Comparison of ENCODE assay signal across 15 cellular contexts in genomic region chr3:53083949-53084309, GRCh38. TPM values are rescaled to one million over a fixed set of nuclear protein-coding genes. Genes with fewer than 3 reads are reported as not detected.
DNase-seq lines count a peak whose midpoint lies in the region; ATAC-seq and TF ChIP-seq lines count a peak whose summit lies in the region.
"Had no signal": no experiment of that assay in that cellular context is flagged by ENCODE, and none has a peak within 500 bp of the region (broad histone marks: within the 10 kb centered on the region; RNA-seq: fewer than 3 reads in every experiment).

No MANE protein-coding gene starts in this region.

- no peak overlapping the region for H3K9ac ChIP-seq in HCT116 (ENCODE audit: low read length)
- H3K9ac ChIP-seq in SK-N-SH, result no peak overlapping the region

- intact Hi-C loops in HCT116 (cut with micrococcal nuclease) (no loop called here), Right ventricle myocardium superior (cut with DNase I) (no loop called here)

- TF ChIP-seq EP300 in SK-N-SH (IDR thresholded peaks at IDR 0.05; ENCODE audit: borderline replicate concordance in 1 of 2, low read depth in 1 of 2, low read length in 1 of 2), result no peak

- TF ChIP-seq RAD21 in HCT116 (IDR thresholded peaks at IDR 0.05; ENCODE audit: low read depth), result no peak
- no peak for TF ChIP-seq RAD21 in SK-N-SH (IDR thresholded peaks at IDR 0.05; ENCODE audit: low read length)

- no peak for TF ChIP-seq POLR2A in HCT116 (IDR thresholded peaks at IDR 0.05; ENCODE audit: borderline replicate concordance, extremely low read depth, insufficient read depth, insufficient read length)

- H3K4me2 ChIP-seq in HCT116 (ENCODE audit: low read length) (no peak overlapping the region), SK-N-SH (no peak overlapping the region), osteoblast (ENCODE audit: insufficient read depth, low read length) (peak overlapping the region; percentile 40)

- TF ChIP-seq CTCF in HCT116 (IDR thresholded peaks at IDR 0.05 in 2 of 3, conservative IDR thresholded peaks at IDR 0.05 in 1 of 3; ENCODE audit: borderline replicate concordance in 1 of 3, insufficient read depth in 1 of 3, low read depth in 2 of 3, low read length in 2 of 3) (no peak), SK-N-SH (IDR thresholded peaks at IDR 0.05) (no peak), osteoblast (IDR thresholded peaks at IDR 0.05; ENCODE audit: extremely low read depth, low read depth, low read length) (no peak)

- H3K79me2 ChIP-seq in HCT116 (ENCODE audit: insufficient read depth, low read length), result no peaks in the 10 kb centered on the region
- no peaks in the 10 kb centered on the region for H3K79me2 ChIP-seq in SK-N-SH (ENCODE audit: insufficient read depth)
- no peaks in the 10 kb centered on the region for H3K79me2 ChIP-seq in osteoblast (ENCODE audit: insufficient read depth, low read length)

- H3K27ac ChIP-seq in HCT116 (ENCODE audit: low read depth, low read length) (no peak overlapping the region), SK-N-SH (ENCODE audit: low read depth in 2 of 2, low read length in 1 of 2) (peak overlapping the region; percentile 51 to 73; a peak in 3 of 4 replicates), osteoblast (ENCODE audit: low read depth, low read length) (no peak overlapping the region)
- H3K27ac ChIP-seq: VCaP had no signal

- ATAC-seq in HCT116, result peak; percentile 10; the same call in 1 of the 2 replicates
- ATAC-seq in Right ventricle myocardium superior (ENCODE audit: poor library complexity), result peak; percentile 30
- no peak for ATAC-seq in HG03039 (IDR thresholded peaks at IDR 0.05; ENCODE audit: unreplicated experiment)
- no peak for ATAC-seq in GM19463 (IDR thresholded peaks at IDR 0.05; ENCODE audit: unreplicated experiment)
- ATAC-seq: stimulated activated naive CD8-positive, alpha-beta T cell treated with anti-CD3 and anti-CD28 coated beads, Interleukin-15, amount 100 ng/mL, for 72 hours had no signal

- POLR2A ChIA-PET in HCT116 (lab: Charles Lee) (no interaction called here), SK-N-SH (lab: Yijun Ruan, JAX) (interaction anchor here (1.0 to 1.2 kb wide), 2 partner anchors 9 to 38 kb away, joined by 3 to 4 read pairs; partner anchors contain the start of gene SFMBT1)

- H3K9me3 ChIP-seq in HCT116 (ENCODE audit: control insufficient read depth in 1 of 2, insufficient read depth in 1 of 2, low read depth in 1 of 2, low read length in 2 of 2) (no peaks in the 10 kb centered on the region), SK-N-SH (no peaks in the 10 kb centered on the region), osteoblast (ENCODE audit: low read depth, low read length) (no peaks in the 10 kb centered on the region)

- RAD21 ChIA-PET in HCT116 (lab: Charles Lee; ENCODE audit: low non-redundant PET in 1 of 2, low total read pairs in 2 of 2, uncharacterized antibody in 2 of 2, unreplicated experiment in 2 of 2), result no interaction called here

- H3K36me3 ChIP-seq in HCT116 (ENCODE audit: control insufficient read depth in 1 of 2, insufficient read depth in 2 of 2, low read length in 2 of 2) (no peaks in the 10 kb centered on the region), SK-N-SH (replicated peaks in 1 of 2; ENCODE audit: control insufficient read depth in 1 of 2, insufficient read depth in 2 of 2, low read length in 1 of 2) (no peaks in the 10 kb centered on the region), osteoblast (ENCODE audit: insufficient read depth, low read length) (no peaks in the 10 kb centered on the region)

- CTCF ChIA-PET in HCT116 (lab: Charles Lee) (no interaction called here), SK-N-SH (lab: Yijun Ruan, JAX) (interaction anchor here (0.7 to 1.8 kb wide), 9 partner anchors 9 to 233 kb away, joined by 3 to 9 read pairs (median 3); no protein-coding TSS in a partner anchor)

- H3K27me3 ChIP-seq in HCT116 (ENCODE audit: insufficient read depth, low read length) (no peaks in the 10 kb centered on the region), SK-N-SH (ENCODE audit: insufficient read depth) (no peaks in the 10 kb centered on the region), osteoblast (ENCODE audit: insufficient read depth, low read length) (no peaks in the 10 kb centered on the region)

- H3K4me3 ChIP-seq in HCT116 (replicated peaks in 1 of 2; ENCODE audit: low read depth in 1 of 2, low read length in 2 of 2) (no peak overlapping the region), SK-N-SH (ENCODE audit: low read depth in 2 of 2, low read length in 1 of 2) (no peak overlapping the region), osteoblast (ENCODE audit: insufficient read depth, low read length) (no peak overlapping the region)
- H3K4me3 ChIP-seq: lung, skin epidermis had no signal

- no peaks in the 10 kb centered on the region for H3F3A ChIP-seq in SK-N-SH (replicated peaks; ENCODE audit: insufficient read depth)

- no TSS peak for BruUV-seq in HCT116 (replicated peaks; lab: Mats Ljungman, UMichigan)

- H3K4me1 ChIP-seq in HCT116 (ENCODE audit: control insufficient read depth in 1 of 2, insufficient read depth in 2 of 2, low read length in 2 of 2) (peaks cover 0 to 13% of the 10 kb centered on the region in 2 experiments; a peak in 2 of 4 replicates), SK-N-SH (ENCODE audit: control insufficient read depth in 1 of 2, insufficient read depth in 2 of 2, low read depth in 1 of 2, low read length in 1 of 2) (peaks cover 0 to 18% of the 10 kb centered on the region in 2 experiments; a peak in 1 of 4 replicates), osteoblast (ENCODE audit: insufficient read depth, low read length) (peaks cover 11% of the 10 kb centered on the region)

- no peaks in the 10 kb centered on the region for H3K9me2 ChIP-seq in HCT116 (ENCODE audit: insufficient read depth)
- no peaks in the 10 kb centered on the region for H3K9me2 ChIP-seq in SK-N-SH

- no peak overlapping the region for H2AFZ ChIP-seq in HCT116 (ENCODE audit: low read depth, low read length, poor library complexity, severe bottlenecking)
- H2AFZ ChIP-seq in SK-N-SH (ENCODE audit: low read depth), result no peak overlapping the region
- H2AFZ ChIP-seq in osteoblast (ENCODE audit: low read length), result no peak overlapping the region

- H4K20me1 ChIP-seq in HCT116 (ENCODE audit: insufficient read depth) (no peaks in the 10 kb centered on the region), SK-N-SH (ENCODE audit: insufficient read depth) (no peaks in the 10 kb centered on the region), osteoblast (ENCODE audit: insufficient read depth, low read length) (no peaks in the 10 kb centered on the region)

- 66% methylated on average over 3 of the region's 3 CpGs for WGBS in SK-N-SH (ENCODE audit: low lambda C conversion rate)

- no peak for DNase-seq in HCT116 (ENCODE audit: low read depth, low spot score)
- DNase-seq in SK-N-SH, result no peak
- no peak for DNase-seq in Right ventricle myocardium superior
- DNase-seq in osteoblast (ENCODE audit: insufficient read length, low spot score, missing footprints), result no peak
- DNase-seq in middle frontal gyrus (ENCODE audit: extremely low spot score, low spot score), result no peak
- DNase-seq: activated CD8-positive, alpha-beta memory T cell treated with anti-CD3 and anti-CD28 coated beads for 24 hours; activated gamma-delta T cell; DMS79; effector CD4-positive, alpha-beta T cell; stimulated activated naive CD8-positive, alpha-beta T cell treated with anti-CD3 and anti-CD28 coated beads, Interleukin-15, amount 100 ng/mL, for 72 hours had no signal

TF ChIP-seq in HCT116, 20 proteins besides CTCF, POLR2A, EP300 and RAD21 (continues in another document):
- TF ChIP-seq POLR2AphosphoS5 (IDR thresholded peaks at IDR 0.05; ENCODE audit: low read depth, low read length) (no peak), SIN3A (IDR thresholded peaks at IDR 0.05; ENCODE audit: low read depth) (no peak), SRF (IDR thresholded peaks at IDR 0.05; ENCODE audit: low read depth) (no peak), ELF1 (IDR thresholded peaks at IDR 0.05; ENCODE audit: borderline replicate concordance, low read depth) (no peak), JUND (IDR thresholded peaks at IDR 0.05) (no peak), ZFX (IDR thresholded peaks at IDR 0.05) (no peak)

TF ChIP-seq in SK-N-SH, 30 proteins besides CTCF, POLR2A, EP300 and RAD21 (continues in another document):
- TF ChIP-seq REST (IDR thresholded peaks at IDR 0.05; ENCODE audit: low read depth, low read length), result no peak

RNA-seq across cellular contexts. Expression of gene SFMBT1, which starts 38.1 kb away (rescaled TPM):
- total RNA-seq in HCT116 (2021; ENCODE audit: unreplicated experiment) (14.8 TPM), Right ventricle myocardium superior (15.7 TPM), osteoblast (11.6 and 12.4 TPM in 2 replicates)
- 6.7 and 6.9 TPM in 2 replicates for polyA plus RNA-seq in HCT116 (2012)
- polyA plus RNA-seq in SK-N-SH (2012; rRNA removed), result 0.62 and 0.72 TPM in 2 replicates
- polyA plus RNA-seq in SK-N-SH (2012; cell fraction: cytosol; rRNA removed), result 0.93 and 1.4 TPM in 2 replicates
- 1.00 and 1.3 TPM in 2 replicates for polyA plus RNA-seq in SK-N-SH (2012; cell fraction: nucleus; rRNA removed)

RNA-seq across cellular contexts. Expression of gene RFT1, which starts 46.3 kb away (rescaled TPM):
- total RNA-seq in HCT116 (2021; ENCODE audit: unreplicated experiment) (33.6 TPM), Right ventricle myocardium superior (9.8 TPM), osteoblast (11.9 and 12.7 TPM in 2 replicates)
- polyA plus RNA-seq in HCT116 (2012), result 25.1 and 33.3 TPM in 2 replicates
- 13.8 and 22.9 TPM in 2 replicates for polyA plus RNA-seq in SK-N-SH (2012; rRNA removed)
- polyA plus RNA-seq in SK-N-SH (2012; cell fraction: cytosol; rRNA removed), result 13.3 and 17.1 TPM in 2 replicates
- 11.7 and 14.6 TPM in 2 replicates for polyA plus RNA-seq in SK-N-SH (2012; cell fraction: nucleus; rRNA removed)

Comparison
In these comparisons a context has a peak if more than half of its experiments do, and no peak if none do; other contexts are left out.
1. ATAC-seq: peak in HCT116 (single experiment) and Right ventricle myocardium superior (single experiment); none in HG03039 (single experiment) and GM19463 (single experiment).
2. H3K27ac ChIP-seq: peak in SK-N-SH (2 of 2); none in HCT116 (single experiment) and osteoblast (single experiment).